14 cellular contexts compared by ENCODE assay signal in the genomic region with DNA sequence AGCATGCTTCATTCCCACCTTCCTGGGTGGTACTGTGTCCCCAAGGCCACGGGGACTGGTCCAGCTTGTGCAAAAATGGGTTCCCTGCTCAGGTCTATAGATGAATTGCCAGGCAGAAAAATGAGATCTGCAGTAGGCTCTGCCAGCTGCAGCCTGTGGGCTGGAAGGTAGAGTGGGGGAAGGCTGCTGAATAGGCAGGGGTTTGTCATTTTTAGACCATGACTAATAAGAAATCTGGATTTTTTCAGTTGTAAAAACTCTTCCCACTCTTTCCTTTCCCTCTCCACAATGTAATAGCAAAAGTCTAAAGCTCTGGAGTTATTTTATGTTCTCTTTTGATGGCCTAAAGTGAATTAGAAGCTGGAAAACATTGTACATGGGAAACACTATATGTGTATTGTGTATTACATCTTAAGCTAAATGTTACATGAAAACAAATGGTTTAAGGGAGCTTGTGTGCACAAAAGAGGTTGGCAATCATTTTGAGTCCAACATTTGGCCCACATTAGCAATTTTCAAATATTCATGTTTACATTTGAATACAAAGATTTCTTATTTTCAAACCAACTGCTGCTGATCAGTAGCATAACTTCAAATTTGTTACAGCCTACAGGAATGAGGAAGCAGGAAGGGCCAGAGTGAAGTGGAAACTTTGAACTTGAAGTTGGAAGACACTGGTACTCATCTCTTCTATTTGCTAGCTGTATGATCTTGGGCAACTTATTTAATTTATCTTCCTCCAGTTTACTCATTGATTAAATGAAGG.
DNase-seq lines count a peak whose midpoint lies in the region; FAIRE-seq and TF ChIP-seq lines count a peak whose summit lies in the region.
"Had no signal": no experiment of that assay in that cellular context is flagged by ENCODE, and none has a peak within 500 bp of the region (broad histone marks: within the 10 kb centered on the region; RNA-seq: fewer than 3 reads in every experiment).

No MANE protein-coding gene starts in this region.

- POLR2A ChIA-PET in HEK293 (lab: Yijun Ruan, JAX): no interaction called here

- H3K27ac ChIP-seq in HEK293 (ENCODE audit: extremely low read depth, low read depth, low read length) (no peak overlapping the region), astrocyte (ENCODE audit: low read depth, low read length) (peak overlapping the region; percentile 67), temporal lobe (ENCODE audit: low read depth, low read length) (peak overlapping the region; percentile 46)
- H3K27ac ChIP-seq: KMS-11, neural progenitor cell had no signal

- DNase-seq in astrocyte (ENCODE audit: low read depth): peak; percentile 73
- peak; percentile 66 for DNase-seq in glomerular visceral epithelial cell (ENCODE audit: extremely low spot score)
- DNase-seq in SIG-M5 (lab: John Stamatoyannopoulos, UW): no peak
- no peak for DNase-seq in ecto neural progenitor cell (ENCODE audit: low spot score)
- no peak for DNase-seq in DMS53 (lab: John Stamatoyannopoulos, UW)
- DNase-seq: amniotic stem cell; kidney; NCI-H2081 treated with DMSO at 0.1 percent for 48 hours; stimulated activated CD4-positive, alpha-beta T cell treated with anti-CD3 and anti-CD28 coated beads, Interleukin-15, amount 100 ng/mL, for 24 hours had no signal

- no peaks in the 10 kb centered on the region for H3K9me3 ChIP-seq in HEK293 (ENCODE audit: control insufficient read depth, insufficient read depth, low read depth, low read length)
- H3K9me3 ChIP-seq in astrocyte (ENCODE audit: insufficient read depth, low read depth, low read length): no peaks in the 10 kb centered on the region

- no peak overlapping the region for H3K4me3 Mint-ChIP-seq in astrocyte (ENCODE audit: unreplicated experiment)
- H3K4me3 Mint-ChIP-seq: neural progenitor cell had no signal

- TF ChIP-seq CTCF in HEK293 (tag by site-specific recombination; IDR thresholded peaks at IDR 0.05) (no peak), astrocyte (IDR thresholded peaks at IDR 0.05; ENCODE audit: insufficient read depth, low read depth, low read length) (no peak)

- peak overlapping the region; percentile 70 for H3K27ac Mint-ChIP-seq in astrocyte (ENCODE audit: unreplicated experiment)

- H3K79me2 ChIP-seq in astrocyte (ENCODE audit: insufficient read depth, low read length): no peaks in the 10 kb centered on the region

- peak overlapping the region; percentile 44 for H2AFZ ChIP-seq in astrocyte (ENCODE audit: low read depth, low read length)
- H2AFZ ChIP-seq: neural progenitor cell had no signal

- CTCF ChIA-PET in HEK293 (lab: Yijun Ruan, JAX): interaction anchor here (1.4 kb wide), 1 partner anchor 25 kb away, joined by 3 read pairs; no protein-coding TSS in a partner anchor

- no peaks in the 10 kb centered on the region for H3K27me3 ChIP-seq in astrocyte (ENCODE audit: insufficient read depth, low read length)
- H3K27me3 ChIP-seq: neural progenitor cell had no signal

- H4K20me1 ChIP-seq in astrocyte (ENCODE audit: insufficient read depth, low read length): no peaks in the 10 kb centered on the region

- H3K27me3 Mint-ChIP-seq in astrocyte (ENCODE audit: low read depth, unreplicated experiment): no peaks in the 10 kb centered on the region

- H3K4me1 ChIP-seq in HEK293 (ENCODE audit: control insufficient read depth, insufficient read depth, low read length): no peaks in the 10 kb centered on the region
- H3K4me1 ChIP-seq in astrocyte (ENCODE audit: insufficient read depth, low read length): peaks cover 14% of the 10 kb centered on the region

- peak overlapping the region; percentile 5 for H3K9ac ChIP-seq in astrocyte (ENCODE audit: low read length)
- H3K9ac ChIP-seq: KMS-11, neural progenitor cell had no signal

- no peaks in the 10 kb centered on the region for H3K36me3 Mint-ChIP-seq in astrocyte (ENCODE audit: low read depth, unreplicated experiment)
- H3K36me3 Mint-ChIP-seq: neural progenitor cell had no signal

- H3K9me3 Mint-ChIP-seq in astrocyte (ENCODE audit: unreplicated experiment): peaks cover 3% of the 10 kb centered on the region
- H3K9me3 Mint-ChIP-seq: neural progenitor cell had no signal

- peak overlapping the region; percentile 69 for H3K4me2 ChIP-seq in astrocyte (ENCODE audit: low read length)
- H3K4me2 ChIP-seq: KMS-11, neural progenitor cell had no signal

- H3K36me3 ChIP-seq in HEK293 (ENCODE audit: control insufficient read depth in 2 of 2, insufficient read depth in 1 of 2, low read length in 2 of 2) (no peaks in the 10 kb centered on the region), astrocyte (ENCODE audit: insufficient read depth, low read length) (no peaks in the 10 kb centered on the region)
- H3K36me3 ChIP-seq: neural progenitor cell had no signal

- FAIRE-seq in astrocyte (lab: Jason Lieb, UNC): peak; percentile 90
- FAIRE-seq: D721Med, kidney had no signal

- H3K4me3 ChIP-seq in HEK293 (ENCODE audit: low read depth, low read length) (no peak overlapping the region), astrocyte (ENCODE audit: insufficient read depth, low read depth, low read length) (no peak overlapping the region)
- H3K4me3 ChIP-seq: neural progenitor cell had no signal

- peaks cover 28% of the 10 kb centered on the region for H3K4me1 Mint-ChIP-seq in astrocyte (ENCODE audit: low read depth, unreplicated experiment)
- H3K4me1 Mint-ChIP-seq: neural progenitor cell had no signal

TF ChIP-seq in HEK293, 187 proteins besides CTCF, POLR2A, EP300 and RAD21:
- TF ChIP-seq, protein P1, sequence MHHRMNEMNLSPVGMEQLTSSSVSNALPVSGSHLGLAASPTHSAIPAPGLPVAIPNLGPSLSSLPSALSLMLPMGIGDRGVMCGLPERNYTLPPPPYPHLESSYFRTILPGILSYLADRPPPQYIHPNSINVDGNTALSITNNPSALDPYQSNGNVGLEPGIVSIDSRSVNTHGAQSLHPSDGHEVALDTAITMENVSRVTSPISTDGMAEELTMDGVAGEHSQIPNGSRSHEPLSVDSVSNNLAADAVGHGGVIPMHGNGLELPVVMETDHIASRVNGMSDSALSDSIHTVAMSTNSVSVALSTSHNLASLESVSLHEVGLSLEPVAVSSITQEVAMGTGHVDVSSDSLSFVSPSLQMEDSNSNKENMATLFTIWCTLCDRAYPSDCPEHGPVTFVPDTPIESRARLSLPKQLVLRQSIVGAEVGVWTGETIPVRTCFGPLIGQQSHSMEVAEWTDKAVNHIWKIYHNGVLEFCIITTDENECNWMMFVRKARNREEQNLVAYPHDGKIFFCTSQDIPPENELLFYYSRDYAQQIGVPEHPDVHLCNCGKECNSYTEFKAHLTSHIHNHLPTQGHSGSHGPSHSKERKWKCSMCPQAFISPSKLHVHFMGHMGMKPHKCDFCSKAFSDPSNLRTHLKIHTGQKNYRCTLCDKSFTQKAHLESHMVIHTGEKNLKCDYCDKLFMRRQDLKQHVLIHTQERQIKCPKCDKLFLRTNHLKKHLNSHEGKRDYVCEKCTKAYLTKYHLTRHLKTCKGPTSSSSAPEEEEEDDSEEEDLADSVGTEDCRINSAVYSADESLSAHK (tag by site-specific recombination; IDR thresholded peaks at IDR 0.05): no peak
- 0 out of 2 replicates have a peak, but pooled peaks have one; percentile 17 for TF ChIP-seq ZFHX2 (tag by site-specific recombination; conservative IDR thresholded peaks at IDR 0.05)
TF ChIP-seq in HEK293: peak in this region for 1.

Comparison
In these comparisons a context has a peak if more than half of its experiments do, and no peak if none do; other contexts are left out.
1. DNase-seq: peak in astrocyte (single experiment) and glomerular visceral epithelial cell (single experiment); none in SIG-M5 (single experiment), ecto neural progenitor cell (single experiment) and DMS53 (single experiment).